Comparison of ENCODE assay signal across 13 cellular contexts in the genomic region with DNA sequence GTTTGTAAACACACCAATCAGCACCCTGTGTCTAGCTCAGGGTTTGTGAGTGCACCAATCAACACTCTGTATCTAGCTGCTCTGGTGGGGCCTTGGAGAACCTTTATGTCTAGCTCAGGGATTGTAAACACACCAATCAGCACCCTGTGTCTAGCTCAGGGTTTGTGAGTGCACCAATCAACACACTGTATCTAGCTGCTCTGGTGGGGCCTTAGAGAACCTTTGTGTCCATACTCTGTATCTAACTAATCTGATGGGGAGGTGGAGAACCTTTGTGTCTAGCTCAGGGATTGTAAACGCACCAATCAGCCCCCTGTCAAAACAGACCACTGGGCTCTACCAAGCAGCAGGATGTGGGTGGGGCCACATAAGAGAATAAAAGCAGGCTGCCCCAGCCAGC. TPM values are rescaled to one million over a fixed set of nuclear protein-coding genes. Genes with fewer than 3 reads are reported as not detected.
DNase-seq lines count a peak whose midpoint lies in the region; ATAC-seq and TF ChIP-seq lines count a peak whose summit lies in the region.
"Not testable (repeated sequence)": the region's sequence is repeated elsewhere in the genome, so short reads cannot be mapped to it uniquely, and the experiment has no call there.
"Had no signal": no experiment of that assay in that cellular context is flagged by ENCODE, and none has a peak within 500 bp of the region (broad histone marks: within the 10 kb centered on the region; RNA-seq: fewer than 3 reads in every experiment).

No MANE protein-coding gene starts in this region.

- H3K27ac Mint-ChIP-seq in WTC11 (peak overlapping the region; percentile 83; the same call in 1 of the 2 replicates), endodermal cell (peak overlapping the region; percentile 7), nephron progenitor cell (peak overlapping the region; percentile 83)

- H4K20me1 ChIP-seq in BLaER1 treated with 17β-estradiol and CSF1 and Interleukin-3, amounts not matched to agents 10 nM and 100 nM, result peaks cover 0 to 16% (median 11%) of the 10 kb centered on the region in 11 experiments; a peak in 11 of 22 replicates

- not testable (repeated sequence) for H2BK12ac ChIP-seq in neuronal stem cell (ENCODE audit: low read length)

- H3K36me3 ChIP-seq in BLaER1 treated with 17β-estradiol and CSF1 and Interleukin-3, amounts not matched to agents 10 nM and 100 nM; HEK293 (ENCODE audit: control insufficient read depth in 2 of 2, insufficient read depth in 1 of 2, low read length in 2 of 2); endodermal cell (ENCODE audit: control insufficient read depth, insufficient read depth, low read length); neuronal stem cell (replicated peaks in 1 of 2; ENCODE audit: control insufficient read depth in 2 of 2, insufficient read depth in 2 of 2, low read length in 2 of 2): not testable (repeated sequence)

- H3K27me3 Mint-ChIP-seq in WTC11 (ENCODE audit: low read depth); endodermal cell (ENCODE audit: insufficient read depth); nephron progenitor cell (ENCODE audit: low read depth, poor library complexity): not testable (repeated sequence)

- H3K4me3 ChIP-seq in BLaER1 treated with 17β-estradiol and CSF1 and Interleukin-3, amounts not matched to agents 10 nM and 100 nM; HEK293 (ENCODE audit: low read depth, low read length); endodermal cell (ENCODE audit: low read length); neuronal stem cell (ENCODE audit: low read length in 2 of 2): not testable (repeated sequence)

- H3K4me1 Mint-ChIP-seq in WTC11, endodermal cell: not testable (repeated sequence)
- peaks cover 32% of the 10 kb centered on the region for H3K4me1 Mint-ChIP-seq in nephron progenitor cell

- ATAC-seq in WTC11, result not testable (repeated sequence)

- not testable (repeated sequence) for TF ChIP-seq CTCF in HEK293 (tag by site-specific recombination; IDR thresholded peaks at IDR 0.05); WTC11 (IDR thresholded peaks at IDR 0.05); endodermal cell (conservative IDR thresholded peaks at IDR 0.05); nephron progenitor cell (IDR thresholded peaks at IDR 0.05)

- not testable (repeated sequence) for H3K14ac ChIP-seq in neuronal stem cell (ENCODE audit: low read length)

- H2AFZ ChIP-seq in neuronal stem cell (ENCODE audit: low read length), result peak overlapping the region; percentile 7

- peak overlapping the region; percentile 55 for H3K23ac ChIP-seq in neuronal stem cell (ENCODE audit: low read depth, low read length, poor library complexity)

- H3K4me2 ChIP-seq in BLaER1 treated with 17β-estradiol and CSF1 and Interleukin-3, amounts not matched to agents 10 nM and 100 nM, result peak overlapping the region in 8 of 11 experiments; percentile 85 to 97 (median 91); a peak in 15 of 22 replicates
- not testable (repeated sequence) for H3K4me2 ChIP-seq in neuronal stem cell (ENCODE audit: insufficient read depth, low read length, poor library complexity, severe bottlenecking)

- H3K27ac ChIP-seq in BLaER1 treated with 17β-estradiol and CSF1 and Interleukin-3, amounts not matched to agents 10 nM and 100 nM; HEK293 (ENCODE audit: extremely low read depth, low read depth, low read length); endodermal cell (ENCODE audit: low read depth, low read length); neuronal stem cell (replicated peaks; ENCODE audit: low read length): not testable (repeated sequence)

- not testable (repeated sequence) for H3K18ac ChIP-seq in neuronal stem cell (ENCODE audit: low read length)

- H3K36me3 Mint-ChIP-seq in WTC11; endodermal cell (ENCODE audit: low read depth); nephron progenitor cell (ENCODE audit: low read depth): not testable (repeated sequence)

- not testable (repeated sequence) for H3K79me1 ChIP-seq in neuronal stem cell (ENCODE audit: low read depth, low read length)

- H2BK5ac ChIP-seq in neuronal stem cell (ENCODE audit: low read length), result not testable (repeated sequence)

- H3K9me3 ChIP-seq in BLaER1 treated with 17β-estradiol and CSF1 and Interleukin-3, amounts not matched to agents 10 nM and 100 nM (replicated peaks in 1 of 11); HEK293 (ENCODE audit: control insufficient read depth, insufficient read depth, low read depth, low read length); endodermal cell (ENCODE audit: control insufficient read depth, low read length); neuronal stem cell (replicated peaks in 1 of 2; ENCODE audit: control insufficient read depth in 2 of 2, insufficient read depth in 1 of 2, low read depth in 1 of 2, low read length in 2 of 2): not testable (repeated sequence)

- H2AK5ac ChIP-seq in neuronal stem cell (ENCODE audit: low read depth, low read length), result not testable (repeated sequence)

- not testable (repeated sequence) for H4K8ac ChIP-seq in neuronal stem cell (ENCODE audit: low read depth, low read length)

- H3K4ac ChIP-seq in neuronal stem cell (ENCODE audit: low read length), result not testable (repeated sequence)

- not testable (repeated sequence) for H2BK120ac ChIP-seq in neuronal stem cell (ENCODE audit: low read depth, low read length)

- not testable (repeated sequence) for H3K9me3 Mint-ChIP-seq in WTC11, endodermal cell, nephron progenitor cell

- H3K4me1 ChIP-seq in BLaER1 treated with 17β-estradiol and CSF1 and Interleukin-3, amounts not matched to agents 10 nM and 100 nM, result peaks cover 8 to 59% (median 50%) of the 10 kb centered on the region in 10 experiments
- not testable (repeated sequence) for H3K4me1 ChIP-seq in HEK293 (ENCODE audit: control insufficient read depth, insufficient read depth, low read length); endodermal cell (ENCODE audit: control insufficient read depth, insufficient read depth, low read length)
- H3K4me1 ChIP-seq in neuronal stem cell (ENCODE audit: control insufficient read depth in 2 of 2, insufficient read depth in 1 of 2, low read depth in 1 of 2, low read length in 2 of 2), result peaks cover 12 to 13% of the 10 kb centered on the region in 2 donors

- POLR2A ChIA-PET in HEK293 (lab: Yijun Ruan, JAX); WTC11 (lab: Charles Lee): not testable (repeated sequence)

- not testable (repeated sequence) for H4K91ac ChIP-seq in neuronal stem cell (ENCODE audit: low read depth, low read length, poor library complexity)

- CTCF ChIA-PET in HEK293 (lab: Yijun Ruan, JAX), result interaction anchor here (0.6 to 0.8 kb wide), 2 partner anchors 44 to 162 kb away, joined by 3 to 4 read pairs; no protein-coding TSS in a partner anchor
- CTCF ChIA-PET in WTC11 (lab: Charles Lee), result interaction anchor here (1.0 to 1.5 kb wide), 4 partner anchors 17 to 88 kb away, joined by 3 to 6 read pairs (median 4); no protein-coding TSS in a partner anchor

- WGBS in endodermal cell (ENCODE audit: insufficient coverage in 1 of 2, insufficient read length in 1 of 2), 2 experiments, result 92% methylated on average over 1 of the region's 1 CpG; no CpG with 5 or more reads in 1 of the 2 experiments
- WGBS in neuronal stem cell (ENCODE audit: extremely low coverage in 2 of 2, insufficient read length in 2 of 2, insufficient replicate concordance in 1 of 2), 2 donors, result no CpG with 5 or more reads among the region's 1 CpG

- peak; percentile 14 for DNase-seq in NCI-H69 (lab: John Stamatoyannopoulos, UW)
- DNase-seq in WTC11 (ENCODE audit: low spot score); endodermal cell; nephron progenitor cell; neuronal stem cell (ENCODE audit: low spot score): not testable (repeated sequence)

- peaks cover 0 to 28% (median 0%) of the 10 kb centered on the region in 11 experiments; a peak in 7 of 22 replicates for H3K27me3 ChIP-seq in BLaER1 treated with 17β-estradiol and CSF1 and Interleukin-3, amounts not matched to agents 10 nM and 100 nM
- not testable (repeated sequence) for H3K27me3 ChIP-seq in endodermal cell (ENCODE audit: control insufficient read depth, insufficient read depth, low read length, poor library complexity, severe bottlenecking)
- H3K27me3 ChIP-seq in neuronal stem cell (ENCODE audit: control insufficient read depth in 3 of 3, insufficient read depth in 3 of 3, low read depth in 1 of 3, low read length in 3 of 3), result peaks cover 0 to 43% (median 0%) of the 10 kb centered on the region in 3 experiments

- H2BK15ac ChIP-seq in neuronal stem cell (ENCODE audit: low read length), result not testable (repeated sequence)

- not testable (repeated sequence) for H3K9ac ChIP-seq in BLaER1 treated with 17β-estradiol and CSF1 and Interleukin-3, amounts not matched to agents 10 nM and 100 nM; endodermal cell (ENCODE audit: extremely low read depth, low read length, poor library complexity, severe bottlenecking); neuronal stem cell (ENCODE audit: low read depth, low read length, poor library complexity)

- not testable (repeated sequence) for H3K4me3 Mint-ChIP-seq in WTC11, endodermal cell, nephron progenitor cell

TF ChIP-seq in HEK293, 187 proteins besides CTCF, POLR2A, EP300 and RAD21:
- peak; percentile 55 for TF ChIP-seq SP2 (tag by site-specific recombination; IDR thresholded peaks at IDR 0.05)

TF ChIP-seq in WTC11, 78 proteins besides CTCF, POLR2A, EP300 and RAD21:
- TF ChIP-seq NFYB (CRISPR knock-in tag; conservative IDR thresholded peaks at IDR 0.05; ENCODE audit: low read depth), result peak; percentile 51; the same call in 1 of the 2 replicates

RNA-seq across cellular contexts. Expression of a gene that starts 14.1 kb away (rescaled TPM):
- total RNA-seq in WTC11 (2021), result not detected in 3 replicates
- total RNA-seq in endodermal cell, result not detected
- polyA plus RNA-seq in endodermal cell (2013, experiment 1 of 2), result not detected
- polyA plus RNA-seq in endodermal cell (2013, experiment 2 of 2), result not detected
- polyA plus RNA-seq in neuronal stem cell (2013, experiment 1 of 2), result not detected
- not detected for polyA plus RNA-seq in neuronal stem cell (2013, experiment 2 of 2)
- total RNA-seq: A673; CD4-positive, alpha-beta memory T cell; CD4-positive, CD25-positive, alpha-beta regulatory T cell; CD8-positive, alpha-beta memory T cell had no signal
- polyA plus RNA-seq: AG04450; CD4-positive, alpha-beta memory T cell; CD4-positive, CD25-positive, alpha-beta regulatory T cell; CD8-positive, alpha-beta memory T cell had no signal

RNA-seq across cellular contexts. Expression of a gene that starts 28.4 kb away (rescaled TPM):
- 6.6 to 9.1 TPM (median 8.8 TPM) in 3 replicates for total RNA-seq in WTC11 (2021)
- total RNA-seq in endodermal cell, result 1 to 10 TPM; 2.8 to 3.7 TPM
- 4.3 TPM for polyA plus RNA-seq in endodermal cell (2013, experiment 1 of 2)
- 3.4 TPM for polyA plus RNA-seq in endodermal cell (2013, experiment 2 of 2)
- polyA plus RNA-seq in neuronal stem cell (2013, experiment 1 of 2), result 0.82 TPM
- polyA plus RNA-seq in neuronal stem cell (2013, experiment 2 of 2), result 0.89 TPM
- total RNA-seq: CD4-positive, alpha-beta memory T cell; CD4-positive, CD25-positive, alpha-beta regulatory T cell; CD8-positive, alpha-beta memory T cell had no signal
- polyA plus RNA-seq: CD14-positive monocyte; CD4-positive, alpha-beta memory T cell; CD4-positive, CD25-positive, alpha-beta regulatory T cell; CD8-positive, alpha-beta memory T cell had no signal

Comparison
In these comparisons a context has a peak if more than half of its experiments do, and no peak if none do; other contexts are left out.
1. H3K27ac Mint-ChIP-seq: peak in every context shown above with its lines; median percentile 83 in WTC11; 83 in nephron progenitor cell; 7 in endodermal cell.